ENCODE assay signal across 8 cellular contexts in the genomic region with DNA sequence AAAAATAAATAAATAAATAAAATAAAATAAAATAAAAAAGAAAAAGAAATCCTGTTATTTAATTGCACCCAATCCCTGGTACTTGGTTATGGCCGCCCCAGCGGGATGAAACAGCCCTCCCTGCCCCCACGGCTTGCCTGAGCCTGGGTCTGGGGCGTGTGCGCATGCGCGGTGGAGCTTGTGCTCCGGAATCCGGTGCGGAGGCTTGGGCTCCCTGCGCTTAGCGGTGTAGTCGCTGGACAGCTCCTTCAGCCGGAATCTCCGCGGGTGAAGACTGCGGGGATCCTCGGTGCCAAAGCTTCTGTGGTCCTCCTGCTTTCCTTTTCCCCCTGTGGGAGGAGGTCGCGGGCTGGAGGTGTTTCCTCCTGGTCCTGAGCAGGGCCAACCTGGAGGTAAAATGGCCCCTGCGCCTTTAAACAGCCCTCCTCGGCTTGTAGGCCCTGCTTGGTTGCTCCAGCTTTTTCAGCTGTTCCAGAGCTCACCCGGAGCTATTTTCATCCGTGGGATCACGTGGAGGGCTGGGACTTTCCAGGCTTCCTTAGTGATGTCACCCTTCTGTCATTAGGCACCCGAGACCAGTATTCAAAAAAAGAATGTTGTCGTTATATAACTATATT. TPM values are rescaled to one million over a fixed set of nuclear protein-coding genes. Genes with fewer than 3 reads are reported as not detected.
DNase-seq lines count a peak whose midpoint lies in the region; ATAC-seq and TF ChIP-seq lines count a peak whose summit lies in the region.

A gene with protein sequence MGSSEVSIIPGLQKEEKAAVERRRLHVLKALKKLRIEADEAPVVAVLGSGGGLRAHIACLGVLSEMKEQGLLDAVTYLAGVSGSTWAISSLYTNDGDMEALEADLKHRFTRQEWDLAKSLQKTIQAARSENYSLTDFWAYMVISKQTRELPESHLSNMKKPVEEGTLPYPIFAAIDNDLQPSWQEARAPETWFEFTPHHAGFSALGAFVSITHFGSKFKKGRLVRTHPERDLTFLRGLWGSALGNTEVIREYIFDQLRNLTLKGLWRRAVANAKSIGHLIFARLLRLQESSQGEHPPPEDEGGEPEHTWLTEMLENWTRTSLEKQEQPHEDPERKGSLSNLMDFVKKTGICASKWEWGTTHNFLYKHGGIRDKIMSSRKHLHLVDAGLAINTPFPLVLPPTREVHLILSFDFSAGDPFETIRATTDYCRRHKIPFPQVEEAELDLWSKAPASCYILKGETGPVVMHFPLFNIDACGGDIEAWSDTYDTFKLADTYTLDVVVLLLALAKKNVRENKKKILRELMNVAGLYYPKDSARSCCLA (minus strand): TSS at position 468 of the 617 bp plus-strand sequence. CDS start 4,288 bp downstream, outside the sequence.

- peak within 1 kb of the TSS; percentile 89 for H3K27ac Mint-ChIP-seq in activated T-cell treated with anti-CD3 and anti-CD28 coated beads, Interleukin-2, amount 50 U/mL, for 72 hours

- no peak for TF ChIP-seq EP300 in esophagus muscularis mucosa (IDR thresholded peaks at IDR 0.05)

- ATAC-seq in activated T-cell treated with anti-CD3 and anti-CD28 coated beads, Interleukin-2, amount 50 U/mL, for 72 hours (replicated peaks in 1 of 2) = peak; percentile 82 to 88

- peak; percentile 82 for TF ChIP-seq POLR2A in GM19193 (IDR thresholded peaks at IDR 0.05; ENCODE audit: extremely low read depth, insufficient read depth, insufficient read length)
- TF ChIP-seq POLR2A in esophagus muscularis mucosa (IDR thresholded peaks at IDR 0.05; ENCODE audit: low read depth) = peak; percentile 41

- H3K4me1 Mint-ChIP-seq in activated T-cell treated with anti-CD3 and anti-CD28 coated beads, Interleukin-2, amount 50 U/mL, for 72 hours (ENCODE audit: low read depth) = peaks cover 27% of the 10 kb centered on the region

- peak in 1 of 3 experiments; percentile 12 for TF ChIP-seq CTCF in esophagus muscularis mucosa (IDR thresholded peaks at IDR 0.05)

- H3K4me1 ChIP-seq in esophagus muscularis mucosa (peaks cover 20 to 34% (median 33%) of the 10 kb centered on the region in 4 donors), muscle layer of colon (ENCODE audit: insufficient read depth, low read length) (peaks cover 18% of the 10 kb centered on the region)

- no peaks in the 10 kb centered on the region for H3K27me3 Mint-ChIP-seq in activated T-cell treated with anti-CD3 and anti-CD28 coated beads, Interleukin-2, amount 50 U/mL, for 72 hours (ENCODE audit: low read depth)

- under 1% methylated on average over 20 of the region's 27 CpGs for WGBS in esophagus muscularis mucosa

- H3K27me3 ChIP-seq in esophagus muscularis mucosa (no peaks in the 10 kb centered on the region), muscle layer of colon (ENCODE audit: control insufficient read depth in 1 of 2, insufficient read depth in 2 of 2, low read length in 2 of 2) (no peaks in the 10 kb centered on the region)

- peak within 1 kb of the TSS; percentile 57 for H3K9ac ChIP-seq in muscle layer of colon (ENCODE audit: low read length)

- H3K4me3 Mint-ChIP-seq in activated T-cell treated with anti-CD3 and anti-CD28 coated beads, Interleukin-2, amount 50 U/mL, for 72 hours = peak within 1 kb of the TSS; percentile 89 to 90

- H3K9me3 Mint-ChIP-seq in activated T-cell treated with anti-CD3 and anti-CD28 coated beads, Interleukin-2, amount 50 U/mL, for 72 hours = no peaks in the 10 kb centered on the region

- H3K36me3 ChIP-seq in esophagus muscularis mucosa (peaks cover 0 to 5% (median 0%) of the 10 kb centered on the region in 4 donors), muscle layer of colon (ENCODE audit: insufficient read depth, low read length) (no peaks in the 10 kb centered on the region)

- H3K27ac ChIP-seq in esophagus muscularis mucosa (replicated peaks in 1 of 4) (peak within 1 kb of the TSS; percentile 85 to 94 (median 86)), muscle layer of colon (ENCODE audit: low read depth, low read length) (peak within 1 kb of the TSS; percentile 96)

- DNase-seq in ACHN = peak; percentile 91
- DNase-seq in KBM-7 = peak; percentile 84
- peak; percentile 88 to 89 for DNase-seq in activated T-cell treated with anti-CD3 and anti-CD28 coated beads, Interleukin-2, amount 50 U/mL, for 72 hours
- DNase-seq in esophagus muscularis mucosa (ENCODE audit: extremely low spot score) = peak; percentile 94
- peak; percentile 91 for DNase-seq in stimulated activated CD8-positive, alpha-beta memory T cell treated with anti-CD3 and anti-CD28 coated beads, Interleukin-4, amount 100 ng/mL, for 48 hours

- in situ Hi-C loops in ACHN (cut with HindIII; ENCODE audit: low pct_ligation_motif_present, low pct_unique_long_range_greater_than_20kb, low sequenced_read_pairs) (no loop called here), KBM-7 (cut with MboI; ENCODE audit: low pct_unique_long_range_greater_than_20kb, low sequenced_read_pairs) (loop anchor here (25.0 kb wide), 1 partner anchor 148 kb away; no protein-coding TSS in a partner anchor)

- H3K36me3 Mint-ChIP-seq in activated T-cell treated with anti-CD3 and anti-CD28 coated beads, Interleukin-2, amount 50 U/mL, for 72 hours (ENCODE audit: insufficient read depth in 2 of 2) = peaks cover 0 to 2% of the 10 kb centered on the region in 2 donors

- H3K9me3 ChIP-seq in esophagus muscularis mucosa (no peaks in the 10 kb centered on the region), muscle layer of colon (ENCODE audit: low read length) (no peaks in the 10 kb centered on the region)

- H3K4me3 ChIP-seq in esophagus muscularis mucosa = peak within 1 kb of the TSS; percentile 45 to 61 (median 54)
- H3K4me3 ChIP-seq in muscle layer of colon (ENCODE audit: low read depth in 1 of 2, low read length in 2 of 2) = peak within 1 kb of the TSS; percentile 36 to 72

- intact Hi-C loops in esophagus muscularis mucosa (cut with DNase I) = no loop called here

TF ChIP-seq in PFSK-1, 5 proteins besides CTCF, POLR2A, EP300 and RAD21:
- TF ChIP-seq POLR2AphosphoS5 (IDR thresholded peaks at IDR 0.05; ENCODE audit: low read depth, low read length) (peak; percentile 60; the same call in 1 of the 2 replicates), FOXP2 (optimal IDR thresholded peaks at IDR 0.05; ENCODE audit: borderline replicate concordance, extremely low read depth, extremely low read length, insufficient read depth) (no peak)
- TF ChIP-seq, protein P1, sequence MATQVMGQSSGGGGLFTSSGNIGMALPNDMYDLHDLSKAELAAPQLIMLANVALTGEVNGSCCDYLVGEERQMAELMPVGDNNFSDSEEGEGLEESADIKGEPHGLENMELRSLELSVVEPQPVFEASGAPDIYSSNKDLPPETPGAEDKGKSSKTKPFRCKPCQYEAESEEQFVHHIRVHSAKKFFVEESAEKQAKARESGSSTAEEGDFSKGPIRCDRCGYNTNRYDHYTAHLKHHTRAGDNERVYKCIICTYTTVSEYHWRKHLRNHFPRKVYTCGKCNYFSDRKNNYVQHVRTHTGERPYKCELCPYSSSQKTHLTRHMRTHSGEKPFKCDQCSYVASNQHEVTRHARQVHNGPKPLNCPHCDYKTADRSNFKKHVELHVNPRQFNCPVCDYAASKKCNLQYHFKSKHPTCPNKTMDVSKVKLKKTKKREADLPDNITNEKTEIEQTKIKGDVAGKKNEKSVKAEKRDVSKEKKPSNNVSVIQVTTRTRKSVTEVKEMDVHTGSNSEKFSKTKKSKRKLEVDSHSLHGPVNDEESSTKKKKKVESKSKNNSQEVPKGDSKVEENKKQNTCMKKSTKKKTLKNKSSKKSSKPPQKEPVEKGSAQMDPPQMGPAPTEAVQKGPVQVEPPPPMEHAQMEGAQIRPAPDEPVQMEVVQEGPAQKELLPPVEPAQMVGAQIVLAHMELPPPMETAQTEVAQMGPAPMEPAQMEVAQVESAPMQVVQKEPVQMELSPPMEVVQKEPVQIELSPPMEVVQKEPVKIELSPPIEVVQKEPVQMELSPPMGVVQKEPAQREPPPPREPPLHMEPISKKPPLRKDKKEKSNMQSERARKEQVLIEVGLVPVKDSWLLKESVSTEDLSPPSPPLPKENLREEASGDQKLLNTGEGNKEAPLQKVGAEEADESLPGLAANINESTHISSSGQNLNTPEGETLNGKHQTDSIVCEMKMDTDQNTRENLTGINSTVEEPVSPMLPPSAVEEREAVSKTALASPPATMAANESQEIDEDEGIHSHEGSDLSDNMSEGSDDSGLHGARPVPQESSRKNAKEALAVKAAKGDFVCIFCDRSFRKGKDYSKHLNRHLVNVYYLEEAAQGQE (IDR thresholded peaks at IDR 0.05; ENCODE audit: insufficient read depth in 1 of 2, low read depth in 2 of 2, low read length in 2 of 2) = peak; percentile 94 to 96
TF ChIP-seq in PFSK-1: peak in this region for 2.

RNA-seq across cellular contexts. Expression of the gene that starts here (rescaled TPM):
- 7.3 TPM for polyA plus RNA-seq in PFSK-1 (2012; ENCODE audit: insufficient read length, low read depth)
- 10 to 100 TPM; 13.7 to 23.9 TPM for total RNA-seq in activated T-cell treated with anti-CD3 and anti-CD28 coated beads, Interleukin-2, amount 50 U/mL, for 72 hours
- total RNA-seq in esophagus muscularis mucosa = 10 to 100 TPM in 2 of 4 donors, 1 to 10 TPM in 2; 5.3 to 15.1 (median 9.3) TPM

Comparison
In these comparisons a context has a peak if more than half of its experiments do, and no peak if none do; other contexts are left out.
1. Peak in every context shown above with its lines: DNase-seq, ATAC-seq, H3K4me3 ChIP-seq and H3K27ac ChIP-seq.